ENCODE assay signal across 33 cellular contexts in the genomic region with DNA sequence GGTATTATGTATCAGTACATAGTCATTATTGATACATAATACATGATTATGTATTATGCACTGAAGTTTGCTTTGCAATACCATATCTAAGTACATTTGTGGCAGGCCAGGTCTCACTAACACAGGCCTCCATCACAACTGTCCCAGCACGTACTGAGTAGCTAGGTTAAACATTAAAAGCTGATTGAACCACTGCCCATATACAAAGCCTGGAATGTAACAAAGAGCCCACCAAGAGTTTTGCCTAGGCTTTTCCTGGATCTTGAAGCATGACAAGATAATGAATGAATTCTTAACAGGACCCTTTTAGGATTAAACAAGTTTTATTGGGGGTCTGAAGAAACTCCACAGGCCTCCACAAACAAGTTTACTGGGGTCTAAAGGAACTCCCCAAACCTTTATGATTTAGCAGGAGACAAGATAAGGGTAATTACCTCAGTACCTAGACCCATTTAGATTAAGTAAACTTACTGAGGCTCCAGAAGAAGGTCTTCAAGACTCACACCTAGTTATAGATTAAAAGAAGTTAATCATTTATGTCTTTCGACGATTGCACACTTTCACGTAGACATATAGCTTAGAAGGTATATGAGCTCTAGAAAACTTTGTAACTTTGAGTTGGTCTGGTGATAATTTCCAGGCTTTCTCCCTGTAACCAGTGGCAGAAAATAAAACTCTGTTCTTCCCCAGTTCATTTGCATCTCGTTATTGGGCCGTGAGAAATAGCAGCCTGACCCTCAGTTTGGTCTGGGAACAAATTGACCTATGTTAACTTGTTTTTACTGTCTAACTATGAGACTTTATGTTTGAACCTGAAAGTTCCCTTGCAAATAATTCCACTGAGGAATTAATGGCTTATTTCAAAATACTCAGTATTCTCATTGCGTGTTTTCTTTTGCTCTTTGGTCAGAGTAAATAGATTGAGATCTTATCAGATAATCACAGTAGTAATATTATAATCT.
A peak's percentile ranks its signal among the peaks of the same experiment; 100 is the strongest.
DNase-seq lines count a peak whose midpoint lies in the region; ATAC-seq, FAIRE-seq and TF ChIP-seq lines count a peak whose summit lies in the region.
"Had no signal": no experiment of that assay in that cellular context is flagged by ENCODE, and none has a peak within 500 bp of the region (broad histone marks: within the 10 kb centered on the region; RNA-seq: fewer than 3 reads in every experiment).

No MANE protein-coding gene starts in this region.

- H3K27me3 ChIP-seq in GM23338 (ENCODE audit: insufficient read depth) (no peaks in the 10 kb centered on the region), GM12878 (replicated peaks in 1 of 2; ENCODE audit: control insufficient read depth in 2 of 2, insufficient read depth in 2 of 2, low read length in 1 of 2) (no peaks in the 10 kb centered on the region)
- no peaks in the 10 kb centered on the region for H3K27me3 ChIP-seq in CD8-positive, alpha-beta memory T cell (ENCODE audit: insufficient read depth, low read length, poor library complexity, severe bottlenecking)
- H3K27me3 ChIP-seq: brain microvascular endothelial cell, right atrium auricular region, spleen, testis had no signal

- no peaks in the 10 kb centered on the region for H3K36me3 Mint-ChIP-seq in GM23338 (ENCODE audit: low read depth)
- no peaks in the 10 kb centered on the region for H3K36me3 Mint-ChIP-seq in nephron (ENCODE audit: low read depth)
- no peaks in the 10 kb centered on the region for H3K36me3 Mint-ChIP-seq in CD8-positive, alpha-beta memory T cell
- no peaks in the 10 kb centered on the region for H3K36me3 Mint-ChIP-seq in activated T-cell treated with anti-CD3 and anti-CD28 coated beads, Interleukin-2, amount 50 U/mL, for 4 hours (ENCODE audit: insufficient read depth)
- H3K36me3 Mint-ChIP-seq in natural killer cell treated with Interleukin-12 subunit alpha and Interleukin-12 subunit beta and Interleukin-15 and Interleukin-18, amount 100 ng/mL, for 72 hours, result no peaks in the 10 kb centered on the region
- H3K36me3 Mint-ChIP-seq: CD8-positive, alpha-beta T cell had no signal

- TF ChIP-seq POLR2A in A549 (IDR thresholded peaks at IDR 0.05; ENCODE audit: low read length) (no peak), GM12878 (IDR thresholded peaks at IDR 0.05; ENCODE audit: low read depth, low read length) (no peak)

- POLR2A ChIA-PET in A549 (lab: Yijun Ruan, JAX), result no interaction called here
- POLR2A ChIA-PET in GM12878 (lab: Charles Lee), result interaction anchor here (0.6 to 2.2 kb wide), 5 partner anchors 14 to 127 kb away, joined by 3 to 7 read pairs (median 4); no protein-coding TSS in a partner anchor
- POLR2A ChIA-PET in CD8-positive, alpha-beta memory T cell (lab: Charles Lee), result no interaction called here

- no peaks in the 10 kb centered on the region for H3K36me3 ChIP-seq in GM23338 (ENCODE audit: insufficient read depth)
- no peaks in the 10 kb centered on the region for H3K36me3 ChIP-seq in GM12878 (ENCODE audit: control insufficient read depth in 2 of 2, insufficient read depth in 2 of 2, low read length in 1 of 2)
- H3K36me3 ChIP-seq in CD8-positive, alpha-beta memory T cell (ENCODE audit: insufficient read depth, low read length), result no peaks in the 10 kb centered on the region
- H3K36me3 ChIP-seq: brain microvascular endothelial cell, right atrium auricular region, spleen had no signal

- H3K9me3 ChIP-seq in A549 (no peaks in the 10 kb centered on the region), GM12878 (replicated peaks; ENCODE audit: control insufficient read depth, insufficient read depth, low read length) (no peaks in the 10 kb centered on the region)
- H3K9me3 ChIP-seq in CD8-positive, alpha-beta memory T cell (ENCODE audit: low read length), result no peaks in the 10 kb centered on the region
- H3K9me3 ChIP-seq: right atrium auricular region, spleen, testis had no signal

- peak; percentile 90 for FAIRE-seq in A549 (lab: Jason Lieb, UNC)
- no peak for FAIRE-seq in GM12878 (lab: Jason Lieb, UNC)
- FAIRE-seq: frontal cortex, H1 had no signal

- 9% methylated on average over 7 of the region's 7 CpGs for WGBS in A549 (ENCODE audit: missing lambda C conversion rate)
- WGBS in GM12878 (ENCODE audit: insufficient coverage, insufficient replicate concordance, low lambda C conversion rate, missing lambda C conversion rate), result 66% methylated on average over 7 of the region's 7 CpGs

- in situ Hi-C loops in GM12878 (cut with MboI), result no loop called here

- H3K27ac Mint-ChIP-seq in GM23338 (no peak overlapping the region), nephron (peak overlapping the region; percentile 77 to 95 (median 91))
- no peak overlapping the region for H3K27ac Mint-ChIP-seq in CD8-positive, alpha-beta memory T cell
- no peak overlapping the region for H3K27ac Mint-ChIP-seq in natural killer cell treated with Interleukin-12 subunit alpha and Interleukin-12 subunit beta and Interleukin-15 and Interleukin-18, amount 100 ng/mL, for 72 hours
- H3K27ac Mint-ChIP-seq: activated CD4-positive, alpha-beta T cell treated with anti-CD3 and anti-CD28 coated beads for 36 hours; activated CD8-positive, alpha-beta T cell treated with anti-CD3 and anti-CD28 coated beads for 36 hours; activated T-helper 17 cell treated with anti-CD3 and anti-CD28 coated beads, Interleukin-2, amount 50 U/mL, for 72 hours; B cell; CD8-positive, alpha-beta T cell; T-helper 2 cell treated with Interferon-gamma antibody and Interleukin-4, amounts not matched to agents 5 μg/mL and 100 μg/mL, for 36 hours had no signal

- H3K27ac ChIP-seq in A549, result peak overlapping the region; percentile 30 to 41; a peak in 4 of 6 replicates
- 0 out of 2 replicates have a peak overlapping the region, but pooled peaks have one; percentile 61 for H3K27ac ChIP-seq in GM23338 (ENCODE audit: low read depth)
- H3K27ac ChIP-seq in GM12878 (ENCODE audit: control insufficient read depth, insufficient read depth), result no peak overlapping the region
- no peak overlapping the region for H3K27ac ChIP-seq in CD8-positive, alpha-beta memory T cell (ENCODE audit: low read depth, low read length)
- H3K27ac ChIP-seq: brain microvascular endothelial cell, dorsolateral prefrontal cortex, HL-60, parathyroid adenoma, right atrium auricular region, spleen, testis had no signal

- TF ChIP-seq CTCF in A549 (IDR thresholded peaks at IDR 0.05) (no peak), GM23338 (conservative IDR thresholded peaks at IDR 0.05; ENCODE audit: low read depth in 2 of 2) (no peak), GM12878 (IDR thresholded peaks at IDR 0.05 in 2 of 3, conservative IDR thresholded peaks at IDR 0.05 in 1 of 3; ENCODE audit: control insufficient read depth in 2 of 3, extremely low read depth in 1 of 3, insufficient read depth in 1 of 3, low read depth in 3 of 3, low read length in 3 of 3) (no peak), nephron (IDR thresholded peaks at IDR 0.05; ENCODE audit: unreplicated experiment in 3 of 3) (no peak)

- H3K27me3 Mint-ChIP-seq in GM23338 (ENCODE audit: insufficient read depth, low read depth, poor library complexity) (no peaks in the 10 kb centered on the region), nephron (ENCODE audit: low read depth) (no peaks in the 10 kb centered on the region)
- H3K27me3 Mint-ChIP-seq in CD8-positive, alpha-beta memory T cell, result peaks cover 0 to 3% of the 10 kb centered on the region in 2 donors
- H3K27me3 Mint-ChIP-seq in activated T-cell treated with anti-CD3 and anti-CD28 coated beads, Interleukin-2, amount 50 U/mL, for 4 hours (ENCODE audit: low read depth), result no peaks in the 10 kb centered on the region
- peaks cover 7 to 11% of the 10 kb centered on the region in 2 donors for H3K27me3 Mint-ChIP-seq in natural killer cell treated with Interleukin-12 subunit alpha and Interleukin-12 subunit beta and Interleukin-15 and Interleukin-18, amount 100 ng/mL, for 72 hours
- H3K27me3 Mint-ChIP-seq: activated CD4-positive, alpha-beta T cell treated with anti-CD3 and anti-CD28 coated beads for 36 hours; activated CD8-positive, alpha-beta T cell treated with anti-CD3 and anti-CD28 coated beads for 36 hours; activated T-helper 17 cell treated with anti-CD3 and anti-CD28 coated beads, Interleukin-2, amount 50 U/mL, for 72 hours; B cell had no signal

- 0 out of 2 replicates have a peak, but pooled peaks cover 3% of the 10 kb centered on the region for H3K9me2 ChIP-seq in GM23338 (ENCODE audit: insufficient read depth)

- BruUV-seq in GM12878 (replicated peaks; lab: Mats Ljungman, UMichigan), result no TSS peak

- RAD21 ChIA-PET in GM12878 (lab: Charles Lee; ENCODE audit: unreplicated experiment), result interaction anchor here (0.9 to 2.5 kb wide), 13 partner anchors 14 to 132 kb away, joined by 3 to 11 read pairs (median 6); no protein-coding TSS in a partner anchor

- no peaks in the 10 kb centered on the region for H3F3A ChIP-seq in GM23338 (replicated peaks; ENCODE audit: low read depth)

- H2AFZ ChIP-seq in GM23338 (no peak overlapping the region), GM12878 (ENCODE audit: control insufficient read depth, low read depth, low read length) (no peak overlapping the region)
- H2AFZ ChIP-seq: parathyroid adenoma had no signal

- TF ChIP-seq EP300 in A549 (IDR thresholded peaks at IDR 0.05) (no peak), GM12878 (IDR thresholded peaks at IDR 0.05; ENCODE audit: borderline replicate concordance in 1 of 2, control insufficient read depth in 1 of 2, low read depth in 2 of 2, low read length in 2 of 2) (no peak)

- SMC1A ChIA-PET in GM12878 (lab: Charles Lee; ENCODE audit: uncharacterized antibody, unreplicated experiment), result interaction anchor here (0.9 to 2.3 kb wide), 14 partner anchors 10 to 132 kb away, joined by 3 to 23 read pairs (median 4); no protein-coding TSS in a partner anchor

- peak in 1 of 2 experiments; percentile 21; a peak in 2 of 6 replicates for ATAC-seq in A549
- no peak for ATAC-seq in GM23338
- ATAC-seq in GM12878, result peak; percentile 20; the same call in 2 of the 3 replicates
- no peak for ATAC-seq in HG03354 (IDR thresholded peaks at IDR 0.05; ENCODE audit: poor library complexity, severe bottlenecking, unreplicated experiment)
- no peak for ATAC-seq in activated T-cell treated with anti-CD3 and anti-CD28 coated beads, Interleukin-2, amount 50 U/mL, for 4 hours
- ATAC-seq in natural killer cell treated with Interleukin-12 subunit alpha and Interleukin-12 subunit beta and Interleukin-15 and Interleukin-18, amount 100 ng/mL, for 72 hours, result no peak
- ATAC-seq: activated CD4-positive, alpha-beta T cell treated with anti-CD3 and anti-CD28 coated beads for 36 hours; activated CD8-positive, alpha-beta T cell treated with anti-CD3 and anti-CD28 coated beads for 36 hours; activated T-helper 17 cell treated with anti-CD3 and anti-CD28 coated beads, Interleukin-2, amount 50 U/mL, for 72 hours; CD8-positive, alpha-beta T cell; stimulated activated naive CD8-positive, alpha-beta T cell treated with anti-CD3 and anti-CD28 coated beads, Interleukin-15, Interleukin-2, amounts not matched to agents 100 U/mL and 50 U/mL, for 24 hours had no signal

- H3K4me1 ChIP-seq in A549, result peaks cover 29% of the 10 kb centered on the region
- H3K4me1 ChIP-seq in GM23338 (ENCODE audit: insufficient read depth), result no peaks in the 10 kb centered on the region; the same call in 1 of the 2 replicates
- no peaks in the 10 kb centered on the region for H3K4me1 ChIP-seq in GM12878 (ENCODE audit: control insufficient read depth, insufficient read depth, low read length)
- H3K4me1 ChIP-seq in CD8-positive, alpha-beta memory T cell (ENCODE audit: insufficient read depth, low read length), result no peaks in the 10 kb centered on the region
- H3K4me1 ChIP-seq: parathyroid adenoma, right atrium auricular region, spleen, testis had no signal

- no peak overlapping the region for H3K9ac ChIP-seq in GM12878 (ENCODE audit: control insufficient read depth, insufficient read depth, low read length)
- H3K9ac ChIP-seq: parathyroid adenoma had no signal

- intact Hi-C loops in GM12878 (cut with micrococcal nuclease; ENCODE audit: unreplicated experiment), result no loop called here

- H3K79me2 ChIP-seq in GM23338 (replicated peaks; ENCODE audit: insufficient read depth) (no peaks in the 10 kb centered on the region), GM12878 (ENCODE audit: control insufficient read depth, insufficient read depth, low read length) (no peaks in the 10 kb centered on the region)
- H3K79me2 ChIP-seq: parathyroid adenoma had no signal

- H3K4me1 Mint-ChIP-seq in GM23338, result peaks cover 13% of the 10 kb centered on the region
- peaks cover 33% of the 10 kb centered on the region for H3K4me1 Mint-ChIP-seq in nephron
- no peaks in the 10 kb centered on the region for H3K4me1 Mint-ChIP-seq in CD8-positive, alpha-beta memory T cell
- H3K4me1 Mint-ChIP-seq in activated T-cell treated with anti-CD3 and anti-CD28 coated beads, Interleukin-2, amount 50 U/mL, for 4 hours (ENCODE audit: low read depth), result no peaks in the 10 kb centered on the region
- H3K4me1 Mint-ChIP-seq in natural killer cell treated with Interleukin-12 subunit alpha and Interleukin-12 subunit beta and Interleukin-15 and Interleukin-18, amount 100 ng/mL, for 72 hours (ENCODE audit: low read depth in 2 of 2), result no peaks in the 10 kb centered on the region
- H3K4me1 Mint-ChIP-seq: activated T-helper 17 cell treated with anti-CD3 and anti-CD28 coated beads, Interleukin-2, amount 50 U/mL, for 72 hours; B cell had no signal

- no peaks in the 10 kb centered on the region for H4K20me1 ChIP-seq in GM23338 (replicated peaks; ENCODE audit: insufficient read depth)
- no peaks in the 10 kb centered on the region for H4K20me1 ChIP-seq in GM12878 (ENCODE audit: control insufficient read depth, insufficient read depth)

- TF ChIP-seq RAD21 in A549 (conservative IDR thresholded peaks at IDR 0.05 in 1 of 2, IDR thresholded peaks at IDR 0.05 in 1 of 2) (no peak), GM12878 (IDR thresholded peaks at IDR 0.05; ENCODE audit: insufficient read depth, low read depth, low read length) (no peak)

- DNase-seq in A549 (ENCODE audit: low read depth in 1 of 2, low spot score in 1 of 2) (no peak), GM23338 (ENCODE audit: low spot score) (no peak), GM12878 (ENCODE audit: low read depth, low spot score) (no peak)
- no peak for DNase-seq in CD8-positive, alpha-beta memory T cell
- DNase-seq in activated T-cell treated with anti-CD3 and anti-CD28 coated beads, Interleukin-2, amount 50 U/mL, for 4 hours, result no peak
- DNase-seq in natural killer cell treated with Interleukin-12 subunit alpha and Interleukin-12 subunit beta and Interleukin-15 and Interleukin-18, amount 100 ng/mL, for 72 hours (ENCODE audit: low spot score), result no peak
- DNase-seq: activated CD4-positive, alpha-beta T cell treated with anti-CD3 and anti-CD28 coated beads for 36 hours; activated CD8-positive, alpha-beta T cell treated with anti-CD3 and anti-CD28 coated beads for 36 hours; activated naive CD4-positive, alpha-beta T cell treated with anti-CD3 and anti-CD28 coated beads, Interleukin-2, amount 50 U/mL, for 16 hours; brain microvascular endothelial cell; CD8-positive, alpha-beta T cell; DMS53; dorsolateral prefrontal cortex; Karpas-422; mammary epithelial cell; NCI-H1417 treated with DMSO at 0.1 percent for 48 hours; NCI-H2081 treated with DMSO at 0.1 percent for 48 hours; NCI-H226; spleen; stimulated activated CD4-positive, alpha-beta T cell treated with anti-CD3 and anti-CD28 coated beads, Interleukin-2, amount 100 ng/mL, for 24 hours; stimulated activated naive CD8-positive, alpha-beta T cell treated with anti-CD3 and anti-CD28 coated beads, Interleukin-15, Interleukin-2, amounts not matched to agents 100 U/mL and 50 U/mL, for 24 hours; testis had no signal

- no peak overlapping the region for H3K4me3 Mint-ChIP-seq in GM23338
- H3K4me3 Mint-ChIP-seq in nephron, result no peak overlapping the region
- H3K4me3 Mint-ChIP-seq in CD8-positive, alpha-beta memory T cell, result no peak overlapping the region
- H3K4me3 Mint-ChIP-seq in activated T-cell treated with anti-CD3 and anti-CD28 coated beads, Interleukin-2, amount 50 U/mL, for 4 hours, result no peak overlapping the region
- H3K4me3 Mint-ChIP-seq in natural killer cell treated with Interleukin-12 subunit alpha and Interleukin-12 subunit beta and Interleukin-15 and Interleukin-18, amount 100 ng/mL, for 72 hours, result no peak overlapping the region
- H3K4me3 Mint-ChIP-seq: activated CD4-positive, alpha-beta T cell treated with anti-CD3 and anti-CD28 coated beads for 36 hours; activated CD8-positive, alpha-beta T cell treated with anti-CD3 and anti-CD28 coated beads for 36 hours; activated T-helper 17 cell treated with anti-CD3 and anti-CD28 coated beads, Interleukin-2, amount 50 U/mL, for 72 hours; B cell; CD8-positive, alpha-beta T cell; neural crest cell; T-helper 2 cell treated with Interferon-gamma antibody and Interleukin-4, amounts not matched to agents 5 μg/mL and 100 μg/mL, for 36 hours had no signal

- CTCF ChIA-PET in A549 (lab: Yijun Ruan, JAX) (interaction anchor here (0.5 to 1.4 kb wide), 2 partner anchors 56 to 1588 kb away, joined by 3 read pairs; no protein-coding TSS in a partner anchor), GM12878 (lab: Yijun Ruan, JAX) (interaction anchor here (0.5 to 2.5 kb wide), 6 partner anchors 12 to 131 kb away, joined by 3 to 16 read pairs (median 6); no protein-coding TSS in a partner anchor)
- CTCF ChIA-PET in CD8-positive, alpha-beta memory T cell (lab: Charles Lee), result no interaction called here

- H3K4me3 ChIP-seq in A549 (no peak overlapping the region), GM23338 (no peak overlapping the region), GM12878 (no peak overlapping the region)
- no peak overlapping the region for H3K4me3 ChIP-seq in CD8-positive, alpha-beta memory T cell (ENCODE audit: low read length)
- H3K4me3 ChIP-seq: dorsolateral prefrontal cortex, right atrium auricular region, spleen, testis had no signal

- H3K4me2 ChIP-seq in A549 (peak overlapping the region; percentile 66), GM23338 (no peak overlapping the region), GM12878 (ENCODE audit: control insufficient read depth, insufficient read depth) (no peak overlapping the region)

- H3K9me3 Mint-ChIP-seq in GM23338 (no peaks in the 10 kb centered on the region), nephron (no peaks in the 10 kb centered on the region)
- no peaks in the 10 kb centered on the region for H3K9me3 Mint-ChIP-seq in CD8-positive, alpha-beta memory T cell
- no peaks in the 10 kb centered on the region for H3K9me3 Mint-ChIP-seq in activated T-cell treated with anti-CD3 and anti-CD28 coated beads, Interleukin-2, amount 50 U/mL, for 4 hours
- H3K9me3 Mint-ChIP-seq in natural killer cell treated with Interleukin-12 subunit alpha and Interleukin-12 subunit beta and Interleukin-15 and Interleukin-18, amount 100 ng/mL, for 72 hours, result no peaks in the 10 kb centered on the region
- H3K9me3 Mint-ChIP-seq: activated CD8-positive, alpha-beta T cell treated with anti-CD3 and anti-CD28 coated beads for 36 hours; activated T-helper 17 cell treated with anti-CD3 and anti-CD28 coated beads, Interleukin-2, amount 50 U/mL, for 72 hours; CD8-positive, alpha-beta T cell; neural crest cell; T-helper 2 cell treated with Interferon-gamma antibody and Interleukin-4, amounts not matched to agents 5 μg/mL and 100 μg/mL, for 36 hours had no signal

Comparison
In these comparisons a context has a peak if more than half of its experiments do, and no peak if none do; other contexts are left out.
1. H3K27ac ChIP-seq: peak in A549 (2 of 2) and GM23338 (single experiment); none in GM12878 (single experiment) and CD8-positive, alpha-beta memory T cell (single experiment).
2. H3K27ac Mint-ChIP-seq: peak in nephron (3 of 3); none in GM23338 (single experiment), CD8-positive, alpha-beta memory T cell (0 of 8) and natural killer cell treated with Interleukin-12 subunit alpha and Interleukin-12 subunit beta and Interleukin-15 and Interleukin-18, amount 100 ng/mL, for 72 hours (0 of 2).